In genomic region chr9:132365986-132366385, GRCh38 we compare ENCODE assay signal across 1 cellular context.
TF ChIP-seq lines count a peak whose summit lies in the region.

No MANE protein-coding gene starts in this region.

TF ChIP-seq in SK-N-SH, 30 proteins besides CTCF, POLR2A, EP300 and RAD21 (continued from another document):
- TF ChIP-seq REST (IDR thresholded peaks at IDR 0.05; ENCODE audit: low read depth, low read length) (no peak), FOXM1 (IDR thresholded peaks at IDR 0.05; ENCODE audit: low read depth) (no peak), SMC3 (IDR thresholded peaks at IDR 0.05; ENCODE audit: low read depth, low read length) (no peak), GATA2 (CRISPR knock-in tag; IDR thresholded peaks at IDR 0.05) (no peak), FOSL2 (IDR thresholded peaks at IDR 0.05; ENCODE audit: borderline replicate concordance, low read depth) (no peak), RCOR1 (IDR thresholded peaks at IDR 0.05; ENCODE audit: low read length) (no peak), TEAD4 (IDR thresholded peaks at IDR 0.05; ENCODE audit: borderline replicate concordance, insufficient read depth) (no peak), IRF3 (IDR thresholded peaks at IDR 0.05; ENCODE audit: low read depth, low read length) (no peak), SIN3A (IDR thresholded peaks at IDR 0.05; ENCODE audit: borderline replicate concordance, low read depth, low read length) (no peak), POLR2AphosphoS5 (IDR thresholded peaks at IDR 0.05; ENCODE audit: low read depth, low read length) (no peak), TCF12 (IDR thresholded peaks at IDR 0.05) (no peak), FOXJ3 (CRISPR knock-in tag; IDR thresholded peaks at IDR 0.05) (no peak)
